Comparison of ENCODE assay signal across 16 cellular contexts in the genomic region with DNA sequence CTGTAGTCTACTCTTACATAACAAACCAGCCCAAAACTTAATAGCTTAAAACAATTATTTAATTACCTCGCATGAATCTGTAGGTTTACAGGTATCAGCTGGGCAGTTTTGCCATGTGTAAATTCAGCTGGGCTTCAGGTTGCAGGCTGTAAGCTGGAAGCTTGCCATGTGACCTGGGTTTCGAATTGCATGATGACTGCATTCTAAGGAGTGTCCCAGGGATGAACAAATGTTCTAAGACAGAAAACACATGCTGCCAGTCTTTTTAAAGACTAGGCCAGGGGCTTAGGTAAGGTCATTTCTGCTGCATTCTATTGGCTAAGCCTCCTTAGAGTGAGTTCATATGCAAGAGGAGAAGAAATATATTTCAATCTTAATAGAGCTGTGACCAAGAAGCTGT. TPM values are rescaled to one million over a fixed set of nuclear protein-coding genes. Genes with fewer than 3 reads are reported as not detected.
DNase-seq lines count a peak whose midpoint lies in the region; ATAC-seq and TF ChIP-seq lines count a peak whose summit lies in the region.
"Had no signal": no experiment of that assay in that cellular context is flagged by ENCODE, and none has a peak within 500 bp of the region (broad histone marks: within the 10 kb centered on the region; RNA-seq: fewer than 3 reads in every experiment).

No MANE protein-coding gene starts in this region.

- H3K14ac ChIP-seq in trophoblast cell (ENCODE audit: low read length), result no peak overlapping the region

- H4K8ac ChIP-seq in trophoblast cell (ENCODE audit: low read depth, low read length), result no peak overlapping the region

- H3K4me2 ChIP-seq in smooth muscle cell (no peak overlapping the region), trophoblast cell (ENCODE audit: low read length) (no peak overlapping the region)

- no peaks in the 10 kb centered on the region for H3K79me1 ChIP-seq in trophoblast cell (ENCODE audit: low read length)

- H3F3A ChIP-seq in smooth muscle cell (ENCODE audit: low read depth), result no peaks in the 10 kb centered on the region

- H4K91ac ChIP-seq in trophoblast cell (ENCODE audit: low read depth, low read length), result no peak overlapping the region

- H3K9ac ChIP-seq in smooth muscle cell (ENCODE audit: low read depth), result no peak overlapping the region
- no peak overlapping the region for H3K9ac ChIP-seq in trophoblast cell (ENCODE audit: low read length)

- intact Hi-C loops in mucosa of descending colon (cut with DNase I, micrococcal nuclease), result no loop called here

- no peak overlapping the region for H3K23ac ChIP-seq in trophoblast cell (ENCODE audit: low read length)

- H2BK12ac ChIP-seq in trophoblast cell (ENCODE audit: low read length), result no peak overlapping the region

- H2AFZ ChIP-seq in smooth muscle cell (ENCODE audit: low read depth), result no peak overlapping the region
- H2AFZ ChIP-seq in trophoblast cell (ENCODE audit: insufficient read depth, low read length, poor library complexity), result no peak overlapping the region

- H2AK5ac ChIP-seq in trophoblast cell (ENCODE audit: low read length), result no peak overlapping the region

- no peaks in the 10 kb centered on the region for H4K20me1 ChIP-seq in smooth muscle cell (ENCODE audit: low read depth)

- TF ChIP-seq CTCF in astrocyte of the cerebellum (IDR thresholded peaks at IDR 0.05; ENCODE audit: low read depth, low read length, missing control alignments), result no peak
- TF ChIP-seq CTCF in mucosa of descending colon (IDR thresholded peaks at IDR 0.05), result no peak
- no peak for TF ChIP-seq CTCF in smooth muscle cell (IDR thresholded peaks at IDR 0.05; ENCODE audit: borderline replicate concordance, insufficient read depth, poor library complexity, severe bottlenecking)

- H3K9me3 ChIP-seq in mucosa of descending colon (no peaks in the 10 kb centered on the region), smooth muscle cell (replicated peaks; ENCODE audit: low read depth) (no peaks in the 10 kb centered on the region), trophoblast cell (ENCODE audit: insufficient read depth, low read depth, low read length) (no peaks in the 10 kb centered on the region)
- H3K9me3 ChIP-seq: BE2C, transverse colon had no signal

- H4K12ac ChIP-seq in trophoblast cell (ENCODE audit: low read depth, low read length), result no peak overlapping the region

- DNase-seq in DMS 273 treated with DMSO at 0.1 percent for 48 hours (lab: John Stamatoyannopoulos, UW) (peak; percentile 45), NCI-H146 treated with DMSO at 0.1 percent for 48 hours (lab: John Stamatoyannopoulos, UW; ENCODE audit: unreplicated experiment) (peak; percentile 22), astrocyte of the cerebellum (ENCODE audit: low read depth) (peak; percentile 13), left kidney (ENCODE audit: low read depth, low spot score) (peak; percentile 89), mucosa of descending colon (no peak), smooth muscle cell (lab: John Stamatoyannopoulos, UW; ENCODE audit: unreplicated experiment) (no peak), GM19238 (ENCODE audit: insufficient read length, low spot score) (no peak), trophoblast cell (no peak)
- DNase-seq: BE2C; effector CD4-positive, alpha-beta T cell; heart right ventricle; mesenchymal stem cell; retina; transverse colon had no signal

- ATAC-seq in mucosa of descending colon, result no peak
- ATAC-seq: heart right ventricle had no signal

- no peak overlapping the region for H2BK120ac ChIP-seq in trophoblast cell (ENCODE audit: insufficient read depth, low read length, poor library complexity)

- H3K4ac ChIP-seq in trophoblast cell (ENCODE audit: low read depth, low read length), result no peak overlapping the region

- H3K79me2 ChIP-seq in smooth muscle cell (ENCODE audit: low read depth) (no peaks in the 10 kb centered on the region), trophoblast cell (ENCODE audit: control insufficient read depth, insufficient read depth, low read length, poor library complexity) (no peaks in the 10 kb centered on the region)

- H3K18ac ChIP-seq in trophoblast cell (ENCODE audit: low read length), result no peak overlapping the region

- H3K36me3 ChIP-seq in mucosa of descending colon (ENCODE audit: low read depth) (no peaks in the 10 kb centered on the region), smooth muscle cell (ENCODE audit: low read depth) (no peaks in the 10 kb centered on the region), trophoblast cell (ENCODE audit: control insufficient read depth in 1 of 2, insufficient read depth in 2 of 2, low read length in 2 of 2) (no peaks in the 10 kb centered on the region)
- H3K36me3 ChIP-seq: BE2C, heart right ventricle, transverse colon had no signal

- no peaks in the 10 kb centered on the region for H3K4me1 ChIP-seq in mucosa of descending colon (ENCODE audit: low read depth)
- no peaks in the 10 kb centered on the region for H3K4me1 ChIP-seq in smooth muscle cell (ENCODE audit: low read depth)
- H3K4me1 ChIP-seq in trophoblast cell (ENCODE audit: control insufficient read depth in 1 of 2, insufficient read depth in 2 of 2, low read length in 2 of 2), result no peaks in the 10 kb centered on the region
- H3K4me1 ChIP-seq: BE2C, heart right ventricle, transverse colon had no signal

- H3K27ac ChIP-seq in smooth muscle cell (ENCODE audit: low read depth) (no peak overlapping the region), trophoblast cell (ENCODE audit: low read depth, low read length) (no peak overlapping the region)
- H3K27ac ChIP-seq: heart right ventricle, transverse colon had no signal

- H2BK5ac ChIP-seq in trophoblast cell (ENCODE audit: low read depth, low read length, poor library complexity), result no peak overlapping the region

- H3K4me3 ChIP-seq in astrocyte of the cerebellum (ENCODE audit: low read depth, low read length) (no peak overlapping the region), mucosa of descending colon (no peak overlapping the region), smooth muscle cell (no peak overlapping the region), trophoblast cell (ENCODE audit: low read depth, low read length) (no peak overlapping the region)
- H3K4me3 ChIP-seq: heart right ventricle, transverse colon had no signal

- no peaks in the 10 kb centered on the region for H3K27me3 ChIP-seq in smooth muscle cell (ENCODE audit: low read depth)
- no peaks in the 10 kb centered on the region for H3K27me3 ChIP-seq in trophoblast cell (ENCODE audit: insufficient read depth, low read length)
- H3K27me3 ChIP-seq: BE2C, heart right ventricle, transverse colon had no signal

- in situ Hi-C loops in astrocyte of the cerebellum (cut with HindIII; ENCODE audit: low sequenced_read_pairs), result no loop called here

- 75% methylated on average over 2 of the region's 2 CpGs for WGBS in smooth muscle cell (ENCODE audit: low lambda C conversion rate)
- WGBS in trophoblast cell (ENCODE audit: extremely low coverage, insufficient coverage, insufficient read length), result no CpG with 5 or more reads among the region's 2 CpGs

RNA-seq across cellular contexts. Expression of gene GRIA2, which starts 44.8 kb away (rescaled TPM):
- 1 to 10 TPM in 1 of 3 donors, under 1 TPM in 1, not detected in 1; 0.36 to 1.7 TPM for total RNA-seq in mucosa of descending colon
- total RNA-seq in smooth muscle cell, result 0.04 TPM in 1 of 2 replicates, not detected in the other
- polyA plus RNA-seq in smooth muscle cell, result not detected in 2 replicates
- polyA plus RNA-seq in trophoblast cell (2013), result not detected in 2 replicates
- total RNA-seq: NCI-H460; T-helper 1 cell treated with Interleukin-12 subunit alpha and Interleukin-12 subunit beta and Interleukin-4 antibody, amounts not matched to agents 30 ng/mL and 1 ng/mL, for 36 hours had no signal
- polyA plus RNA-seq: heart right ventricle had no signal

Comparison
In these comparisons a context has a peak if more than half of its experiments do, and no peak if none do; other contexts are left out.
1. DNase-seq: peak in DMS 273 treated with DMSO at 0.1 percent for 48 hours (single experiment), NCI-H146 treated with DMSO at 0.1 percent for 48 hours (single experiment), astrocyte of the cerebellum (single experiment) and left kidney (single experiment); none in mucosa of descending colon (0 of 3), smooth muscle cell (single experiment), GM19238 (single experiment) and trophoblast cell (0 of 2).